1 cellular context compared by ENCODE assay signal in the genomic region with DNA sequence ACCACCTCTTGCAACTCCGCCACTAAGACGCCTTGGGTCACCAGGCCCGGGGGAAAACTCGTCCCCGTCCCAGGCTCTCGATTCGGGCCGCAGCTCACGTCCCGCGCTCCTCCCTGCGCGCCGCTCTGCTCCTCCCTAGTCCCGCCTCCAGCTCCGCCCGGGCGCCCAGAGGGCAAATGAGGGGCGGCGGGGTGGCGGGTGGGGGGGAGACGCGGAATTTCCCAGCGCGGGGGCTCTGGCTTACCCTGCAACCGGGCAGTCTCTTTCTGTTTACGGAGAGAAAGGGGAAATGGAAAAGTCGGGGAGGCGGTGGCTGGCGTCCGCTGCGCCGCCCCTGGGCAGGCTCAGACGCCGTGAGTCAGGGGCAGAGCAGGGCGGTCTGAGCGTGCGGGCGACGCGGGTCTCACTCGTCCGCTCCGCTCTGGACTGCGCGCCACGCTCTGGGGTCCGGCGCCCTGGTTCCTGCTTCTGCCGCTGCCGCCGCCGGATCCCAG.
A peak's percentile ranks its signal among the peaks of the same experiment; 100 is the strongest.
TF ChIP-seq lines count a peak whose summit lies in the region.

A gene (plus strand): TSS at position 406 of the 494 bp plus-strand sequence. CDS start 4,755 bp downstream, outside the sequence.

TF ChIP-seq in HepG2, 621 proteins besides CTCF, POLR2A, EP300 and RAD21 (continued from another document and continues in another):
- TF ChIP-seq, protein P1, sequence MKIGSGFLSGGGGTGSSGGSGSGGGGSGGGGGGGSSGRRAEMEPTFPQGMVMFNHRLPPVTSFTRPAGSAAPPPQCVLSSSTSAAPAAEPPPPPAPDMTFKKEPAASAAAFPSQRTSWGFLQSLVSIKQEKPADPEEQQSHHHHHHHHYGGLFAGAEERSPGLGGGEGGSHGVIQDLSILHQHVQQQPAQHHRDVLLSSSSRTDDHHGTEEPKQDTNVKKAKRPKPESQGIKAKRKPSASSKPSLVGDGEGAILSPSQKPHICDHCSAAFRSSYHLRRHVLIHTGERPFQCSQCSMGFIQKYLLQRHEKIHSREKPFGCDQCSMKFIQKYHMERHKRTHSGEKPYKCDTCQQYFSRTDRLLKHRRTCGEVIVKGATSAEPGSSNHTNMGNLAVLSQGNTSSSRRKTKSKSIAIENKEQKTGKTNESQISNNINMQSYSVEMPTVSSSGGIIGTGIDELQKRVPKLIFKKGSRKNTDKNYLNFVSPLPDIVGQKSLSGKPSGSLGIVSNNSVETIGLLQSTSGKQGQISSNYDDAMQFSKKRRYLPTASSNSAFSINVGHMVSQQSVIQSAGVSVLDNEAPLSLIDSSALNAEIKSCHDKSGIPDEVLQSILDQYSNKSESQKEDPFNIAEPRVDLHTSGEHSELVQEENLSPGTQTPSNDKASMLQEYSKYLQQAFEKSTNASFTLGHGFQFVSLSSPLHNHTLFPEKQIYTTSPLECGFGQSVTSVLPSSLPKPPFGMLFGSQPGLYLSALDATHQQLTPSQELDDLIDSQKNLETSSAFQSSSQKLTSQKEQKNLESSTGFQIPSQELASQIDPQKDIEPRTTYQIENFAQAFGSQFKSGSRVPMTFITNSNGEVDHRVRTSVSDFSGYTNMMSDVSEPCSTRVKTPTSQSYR (CRISPR knock-in tag; IDR thresholded peaks at IDR 0.05; ENCODE audit: borderline replicate concordance): peak; percentile 7; the same call in 1 of the 2 replicates
- TF ChIP-seq PPARG (CRISPR knock-in tag; conservative IDR thresholded peaks at IDR 0.05) (no peak), ZNF616 (CRISPR knock-in tag; IDR thresholded peaks at IDR 0.05; ENCODE audit: low read depth) (0 out of 2 replicates have a peak, but pooled peaks have one; percentile 0), SATB2 (CRISPR knock-in tag; IDR thresholded peaks at IDR 0.05) (no peak), NFIC (IDR thresholded peaks at IDR 0.05; ENCODE audit: low read length) (no peak), RFXANK (CRISPR knock-in tag; IDR thresholded peaks at IDR 0.05) (no peak), ZMAT3 (CRISPR knock-in tag; conservative IDR thresholded peaks at IDR 0.05) (peak; percentile 31; the same call in 1 of the 2 replicates), ZNF468 (CRISPR knock-in tag; IDR thresholded peaks at IDR 0.05) (no peak), ZBTB7B (CRISPR knock-in tag; IDR thresholded peaks at IDR 0.05) (peak; percentile 8; the same call in 1 of the 2 replicates), RBFOX2 (IDR thresholded peaks at IDR 0.05; ENCODE audit: low read depth, low read length) (peak; percentile 32), ZNF788 (CRISPR knock-in tag; IDR thresholded peaks at IDR 0.05; ENCODE audit: borderline replicate concordance) (0 out of 2 replicates have a peak, but pooled peaks have one; percentile 14), NBN (conservative IDR thresholded peaks at IDR 0.05) (no peak), SKI (IDR thresholded peaks at IDR 0.05; ENCODE audit: partially characterized antibody) (peak; percentile 31), STAG1 (CRISPR knock-in tag; IDR thresholded peaks at IDR 0.05) (no peak; the same call in 1 of the 2 replicates), ZNF747 (CRISPR knock-in tag; IDR thresholded peaks at IDR 0.05; ENCODE audit: borderline replicate concordance) (peak; percentile 76; the same call in 1 of the 2 replicates), ZNF772 (CRISPR knock-in tag; IDR thresholded peaks at IDR 0.05) (peak; percentile 44), ZNF333 (CRISPR knock-in tag; IDR thresholded peaks at IDR 0.05; ENCODE audit: borderline replicate concordance) (peak; percentile 79; the same call in 1 of the 2 replicates), ZNF773 (CRISPR knock-in tag; IDR thresholded peaks at IDR 0.05; ENCODE audit: borderline replicate concordance) (no peak; the same call in 1 of the 2 replicates), NKX3-1 (CRISPR knock-in tag; IDR thresholded peaks at IDR 0.05) (no peak), HNF4A (CRISPR knock-in tag; IDR thresholded peaks at IDR 0.05) (no peak), ZFP1 (CRISPR knock-in tag; IDR thresholded peaks at IDR 0.05) (no peak), ZFP62 (CRISPR knock-in tag; IDR thresholded peaks at IDR 0.05) (peak; percentile 17; the same call in 1 of the 2 replicates), YY1 (IDR thresholded peaks at IDR 0.05; ENCODE audit: insufficient read depth, insufficient replicate concordance, low read depth, low read length) (peak; percentile 58), GFI1 (CRISPR knock-in tag; IDR thresholded peaks at IDR 0.05; ENCODE audit: borderline replicate concordance) (no peak), SALL2 (CRISPR knock-in tag; IDR thresholded peaks at IDR 0.05) (0 out of 2 replicates have a peak, but pooled peaks have one; percentile 1), SP1 (IDR thresholded peaks at IDR 0.05) (no peak), SP1 (CRISPR knock-in tag; IDR thresholded peaks at IDR 0.05) (peak; percentile 56; the same call in 1 of the 2 replicates), ARNT2 (CRISPR knock-in tag; IDR thresholded peaks at IDR 0.05; ENCODE audit: low read depth) (peak; percentile 89), HES4 (CRISPR knock-in tag; IDR thresholded peaks at IDR 0.05; ENCODE audit: borderline replicate concordance) (no peak; the same call in 1 of the 2 replicates), ZFX (CRISPR knock-in tag; IDR thresholded peaks at IDR 0.05; ENCODE audit: low read depth) (peak; percentile 74), MED8 (CRISPR knock-in tag; IDR thresholded peaks at IDR 0.05; ENCODE audit: insufficient replicate concordance) (peak; percentile 71)
- TF ChIP-seq, protein P2, sequence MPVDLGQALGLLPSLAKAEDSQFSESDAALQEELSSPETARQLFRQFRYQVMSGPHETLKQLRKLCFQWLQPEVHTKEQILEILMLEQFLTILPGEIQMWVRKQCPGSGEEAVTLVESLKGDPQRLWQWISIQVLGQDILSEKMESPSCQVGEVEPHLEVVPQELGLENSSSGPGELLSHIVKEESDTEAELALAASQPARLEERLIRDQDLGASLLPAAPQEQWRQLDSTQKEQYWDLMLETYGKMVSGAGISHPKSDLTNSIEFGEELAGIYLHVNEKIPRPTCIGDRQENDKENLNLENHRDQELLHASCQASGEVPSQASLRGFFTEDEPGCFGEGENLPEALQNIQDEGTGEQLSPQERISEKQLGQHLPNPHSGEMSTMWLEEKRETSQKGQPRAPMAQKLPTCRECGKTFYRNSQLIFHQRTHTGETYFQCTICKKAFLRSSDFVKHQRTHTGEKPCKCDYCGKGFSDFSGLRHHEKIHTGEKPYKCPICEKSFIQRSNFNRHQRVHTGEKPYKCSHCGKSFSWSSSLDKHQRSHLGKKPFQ (CRISPR knock-in tag; IDR thresholded peaks at IDR 0.05; ENCODE audit: insufficient replicate concordance): peak; percentile 17
- TF ChIP-seq, protein P3, sequence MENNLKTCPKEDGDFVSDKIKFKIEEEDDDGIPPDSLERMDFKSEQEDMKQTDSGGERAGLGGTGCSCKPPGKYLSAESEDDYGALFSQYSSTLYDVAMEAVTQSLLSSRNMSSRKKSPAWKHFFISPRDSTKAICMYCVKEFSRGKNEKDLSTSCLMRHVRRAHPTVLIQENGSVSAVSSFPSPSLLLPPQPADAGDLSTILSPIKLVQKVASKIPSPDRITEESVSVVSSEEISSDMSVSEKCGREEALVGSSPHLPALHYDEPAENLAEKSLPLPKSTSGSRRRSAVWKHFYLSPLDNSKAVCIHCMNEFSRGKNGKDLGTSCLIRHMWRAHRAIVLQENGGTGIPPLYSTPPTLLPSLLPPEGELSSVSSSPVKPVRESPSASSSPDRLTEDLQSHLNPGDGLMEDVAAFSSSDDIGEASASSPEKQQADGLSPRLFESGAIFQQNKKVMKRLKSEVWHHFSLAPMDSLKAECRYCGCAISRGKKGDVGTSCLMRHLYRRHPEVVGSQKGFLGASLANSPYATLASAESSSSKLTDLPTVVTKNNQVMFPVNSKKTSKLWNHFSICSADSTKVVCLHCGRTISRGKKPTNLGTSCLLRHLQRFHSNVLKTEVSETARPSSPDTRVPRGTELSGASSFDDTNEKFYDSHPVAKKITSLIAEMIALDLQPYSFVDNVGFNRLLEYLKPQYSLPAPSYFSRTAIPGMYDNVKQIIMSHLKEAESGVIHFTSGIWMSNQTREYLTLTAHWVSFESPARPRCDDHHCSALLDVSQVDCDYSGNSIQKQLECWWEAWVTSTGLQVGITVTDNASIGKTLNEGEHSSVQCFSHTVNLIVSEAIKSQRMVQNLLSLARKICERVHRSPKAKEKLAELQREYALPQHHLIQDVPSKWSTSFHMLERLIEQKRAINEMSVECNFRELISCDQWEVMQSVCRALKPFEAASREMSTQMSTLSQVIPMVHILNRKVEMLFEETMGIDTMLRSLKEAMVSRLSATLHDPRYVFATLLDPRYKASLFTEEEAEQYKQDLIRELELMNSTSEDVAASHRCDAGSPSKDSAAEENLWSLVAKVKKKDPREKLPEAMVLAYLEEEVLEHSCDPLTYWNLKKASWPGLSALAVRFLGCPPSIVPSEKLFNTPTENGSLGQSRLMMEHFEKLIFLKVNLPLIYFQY (CRISPR knock-in tag; IDR thresholded peaks at IDR 0.05; ENCODE audit: borderline replicate concordance): 0 out of 2 replicates have a peak, but pooled peaks have one; percentile 30
- TF ChIP-seq, protein P4, sequence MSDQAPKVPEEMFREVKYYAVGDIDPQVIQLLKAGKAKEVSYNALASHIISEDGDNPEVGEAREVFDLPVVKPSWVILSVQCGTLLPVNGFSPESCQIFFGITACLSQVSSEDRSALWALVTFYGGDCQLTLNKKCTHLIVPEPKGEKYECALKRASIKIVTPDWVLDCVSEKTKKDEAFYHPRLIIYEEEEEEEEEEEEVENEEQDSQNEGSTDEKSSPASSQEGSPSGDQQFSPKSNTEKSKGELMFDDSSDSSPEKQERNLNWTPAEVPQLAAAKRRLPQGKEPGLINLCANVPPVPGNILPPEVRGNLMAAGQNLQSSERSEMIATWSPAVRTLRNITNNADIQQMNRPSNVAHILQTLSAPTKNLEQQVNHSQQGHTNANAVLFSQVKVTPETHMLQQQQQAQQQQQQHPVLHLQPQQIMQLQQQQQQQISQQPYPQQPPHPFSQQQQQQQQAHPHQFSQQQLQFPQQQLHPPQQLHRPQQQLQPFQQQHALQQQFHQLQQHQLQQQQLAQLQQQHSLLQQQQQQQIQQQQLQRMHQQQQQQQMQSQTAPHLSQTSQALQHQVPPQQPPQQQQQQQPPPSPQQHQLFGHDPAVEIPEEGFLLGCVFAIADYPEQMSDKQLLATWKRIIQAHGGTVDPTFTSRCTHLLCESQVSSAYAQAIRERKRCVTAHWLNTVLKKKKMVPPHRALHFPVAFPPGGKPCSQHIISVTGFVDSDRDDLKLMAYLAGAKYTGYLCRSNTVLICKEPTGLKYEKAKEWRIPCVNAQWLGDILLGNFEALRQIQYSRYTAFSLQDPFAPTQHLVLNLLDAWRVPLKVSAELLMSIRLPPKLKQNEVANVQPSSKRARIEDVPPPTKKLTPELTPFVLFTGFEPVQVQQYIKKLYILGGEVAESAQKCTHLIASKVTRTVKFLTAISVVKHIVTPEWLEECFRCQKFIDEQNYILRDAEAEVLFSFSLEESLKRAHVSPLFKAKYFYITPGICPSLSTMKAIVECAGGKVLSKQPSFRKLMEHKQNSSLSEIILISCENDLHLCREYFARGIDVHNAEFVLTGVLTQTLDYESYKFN (CRISPR knock-in tag; conservative IDR thresholded peaks at IDR 0.05): peak; percentile 28; the same call in 1 of the 2 replicates
- TF ChIP-seq, protein P5, sequence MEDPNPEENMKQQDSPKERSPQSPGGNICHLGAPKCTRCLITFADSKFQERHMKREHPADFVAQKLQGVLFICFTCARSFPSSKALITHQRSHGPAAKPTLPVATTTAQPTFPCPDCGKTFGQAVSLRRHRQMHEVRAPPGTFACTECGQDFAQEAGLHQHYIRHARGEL (CRISPR knock-in tag; IDR thresholded peaks at IDR 0.05): no peak
- TF ChIP-seq, protein P6, sequence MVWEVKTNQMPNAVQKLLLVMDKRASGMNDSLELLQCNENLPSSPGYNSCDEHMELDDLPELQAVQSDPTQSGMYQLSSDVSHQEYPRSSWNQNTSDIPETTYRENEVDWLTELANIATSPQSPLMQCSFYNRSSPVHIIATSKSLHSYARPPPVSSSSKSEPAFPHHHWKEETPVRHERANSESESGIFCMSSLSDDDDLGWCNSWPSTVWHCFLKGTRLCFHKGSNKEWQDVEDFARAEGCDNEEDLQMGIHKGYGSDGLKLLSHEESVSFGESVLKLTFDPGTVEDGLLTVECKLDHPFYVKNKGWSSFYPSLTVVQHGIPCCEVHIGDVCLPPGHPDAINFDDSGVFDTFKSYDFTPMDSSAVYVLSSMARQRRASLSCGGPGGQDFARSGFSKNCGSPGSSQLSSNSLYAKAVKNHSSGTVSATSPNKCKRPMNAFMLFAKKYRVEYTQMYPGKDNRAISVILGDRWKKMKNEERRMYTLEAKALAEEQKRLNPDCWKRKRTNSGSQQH (CRISPR knock-in tag; IDR thresholded peaks at IDR 0.05; ENCODE audit: low read depth): 0 out of 2 replicates have a peak, but pooled peaks have one; percentile 9
- TF ChIP-seq, protein P7, sequence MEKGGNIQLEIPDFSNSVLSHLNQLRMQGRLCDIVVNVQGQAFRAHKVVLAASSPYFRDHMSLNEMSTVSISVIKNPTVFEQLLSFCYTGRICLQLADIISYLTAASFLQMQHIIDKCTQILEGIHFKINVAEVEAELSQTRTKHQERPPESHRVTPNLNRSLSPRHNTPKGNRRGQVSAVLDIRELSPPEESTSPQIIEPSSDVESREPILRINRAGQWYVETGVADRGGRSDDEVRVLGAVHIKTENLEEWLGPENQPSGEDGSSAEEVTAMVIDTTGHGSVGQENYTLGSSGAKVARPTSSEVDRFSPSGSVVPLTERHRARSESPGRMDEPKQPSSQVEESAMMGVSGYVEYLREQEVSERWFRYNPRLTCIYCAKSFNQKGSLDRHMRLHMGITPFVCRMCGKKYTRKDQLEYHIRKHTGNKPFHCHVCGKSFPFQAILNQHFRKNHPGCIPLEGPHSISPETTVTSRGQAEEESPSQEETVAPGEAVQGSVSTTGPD (CRISPR knock-in tag; IDR thresholded peaks at IDR 0.05): 0 out of 2 replicates have a peak, but pooled peaks have one; percentile 28
- TF ChIP-seq, protein P8, sequence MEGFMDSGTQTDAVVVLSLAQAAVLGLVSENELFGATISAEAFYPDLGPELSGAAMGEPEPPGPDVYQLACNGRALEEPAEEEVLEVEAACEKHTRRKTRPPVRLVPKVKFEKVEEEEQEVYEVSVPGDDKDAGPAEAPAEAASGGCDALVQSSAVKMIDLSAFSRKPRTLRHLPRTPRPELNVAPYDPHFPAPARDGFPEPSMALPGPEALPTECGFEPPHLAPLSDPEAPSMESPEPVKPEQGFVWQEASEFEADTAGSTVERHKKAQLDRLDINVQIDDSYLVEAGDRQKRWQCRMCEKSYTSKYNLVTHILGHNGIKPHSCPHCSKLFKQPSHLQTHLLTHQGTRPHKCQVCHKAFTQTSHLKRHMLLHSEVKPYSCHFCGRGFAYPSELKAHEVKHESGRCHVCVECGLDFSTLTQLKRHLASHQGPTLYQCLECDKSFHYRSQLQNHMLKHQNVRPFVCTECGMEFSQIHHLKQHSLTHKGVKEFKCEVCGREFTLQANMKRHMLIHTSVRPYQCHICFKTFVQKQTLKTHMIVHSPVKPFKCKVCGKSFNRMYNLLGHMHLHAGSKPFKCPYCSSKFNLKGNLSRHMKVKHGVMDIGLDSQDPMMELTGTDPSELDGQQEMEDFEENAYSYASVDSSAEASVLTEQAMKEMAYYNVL (CRISPR knock-in tag; IDR thresholded peaks at IDR 0.05; ENCODE audit: borderline replicate concordance): 0 out of 2 replicates have a peak, but pooled peaks have one; percentile 10
